12 cellular contexts compared by ENCODE assay signal in the genomic region with DNA sequence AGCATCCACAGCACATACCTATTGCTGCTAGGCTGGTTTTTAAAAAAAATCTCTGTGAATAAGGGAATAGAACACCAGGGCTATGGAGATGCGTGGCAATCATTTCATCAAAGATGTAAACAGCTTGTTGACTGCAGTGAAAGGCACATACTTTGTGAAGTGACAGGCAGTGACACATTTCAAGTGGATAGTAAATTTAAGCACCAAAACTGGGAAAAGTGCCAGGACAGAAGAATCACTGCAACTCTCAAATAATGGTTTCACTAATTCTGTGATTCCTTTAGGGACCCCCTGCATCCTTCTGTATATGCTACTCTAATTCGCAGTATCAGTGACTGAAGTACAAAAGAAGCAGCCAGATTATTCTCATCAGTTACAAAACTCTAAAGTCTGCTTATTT.
A peak's percentile ranks its signal among the peaks of the same experiment; 100 is the strongest.
DNase-seq lines count a peak whose midpoint lies in the region; ATAC-seq and TF ChIP-seq lines count a peak whose summit lies in the region.
"Had no signal": no experiment of that assay in that cellular context is flagged by ENCODE, and none has a peak within 500 bp of the region (broad histone marks: within the 10 kb centered on the region; RNA-seq: fewer than 3 reads in every experiment).

No MANE protein-coding gene starts in this region.

- H3K36me3 ChIP-seq in ACC112 (ENCODE audit: insufficient read depth, low read length) (peaks cover 71% of the 10 kb centered on the region), MG63 (peaks cover 79% of the 10 kb centered on the region)

- CTCF ChIA-PET in Calu3 (lab: Charles Lee), result no interaction called here

- peaks cover 54% of the 10 kb centered on the region for H3K4me1 ChIP-seq in ACC112 (ENCODE audit: control insufficient read depth, insufficient read depth, low read length, unreplicated experiment)

- ATAC-seq in effector memory CD8-positive, alpha-beta T cell (replicated peaks), result no peak
- ATAC-seq: CD8-positive, alpha-beta T cell had no signal

- H3K9me3 Mint-ChIP-seq in Calu3 (ENCODE audit: low read depth, unreplicated experiment), result no peaks in the 10 kb centered on the region
- no peaks in the 10 kb centered on the region for H3K9me3 Mint-ChIP-seq in effector memory CD8-positive, alpha-beta T cell
- H3K9me3 Mint-ChIP-seq: activated naive CD8-positive, alpha-beta T cell treated with anti-CD3 and anti-CD28 coated beads, Interleukin-2, amount 10 ng/mL, durations not matched to agents 7 days and 5 days; CD8-positive, alpha-beta T cell had no signal

- peaks cover 59% of the 10 kb centered on the region for H3K4me1 Mint-ChIP-seq in Calu3 (ENCODE audit: low read depth, unreplicated experiment)
- peaks cover 25 to 26% of the 10 kb centered on the region in 2 donors for H3K4me1 Mint-ChIP-seq in effector memory CD8-positive, alpha-beta T cell (ENCODE audit: low read depth in 2 of 2)

- peak overlapping the region; percentile 48 for H3K27ac Mint-ChIP-seq in Calu3 (ENCODE audit: unreplicated experiment)
- peak overlapping the region in 1 of 2 donors; percentile 90 for H3K27ac Mint-ChIP-seq in effector memory CD8-positive, alpha-beta T cell
- H3K27ac Mint-ChIP-seq: CD8-positive, alpha-beta T cell had no signal

- TF ChIP-seq CTCF in Calu3 (IDR thresholded peaks at IDR 0.05; ENCODE audit: unreplicated experiment), result no peak

- H3K27me3 ChIP-seq in ACC112 (ENCODE audit: insufficient read depth, low read length) (no peaks in the 10 kb centered on the region), MG63 (no peaks in the 10 kb centered on the region)

- intact Hi-C loops in Calu3 (cut with micrococcal nuclease; ENCODE audit: unreplicated experiment), result no loop called here

- H3K4me3 ChIP-seq in ACC112 (ENCODE audit: low read depth, low read length), result no peak overlapping the region
- no peak overlapping the region for H3K4me3 ChIP-seq in MG63

- H3K79me2 ChIP-seq in ACC112 (ENCODE audit: control insufficient read depth, insufficient read depth, low read length, unreplicated experiment), result peaks cover 66% of the 10 kb centered on the region

- H3K27ac ChIP-seq in ACC112 (ENCODE audit: low read depth, low read length), result peak overlapping the region; percentile 48

- H3K9me3 ChIP-seq in MG63, result no peaks in the 10 kb centered on the region

- no peak overlapping the region for H3K4me3 Mint-ChIP-seq in Calu3 (ENCODE audit: low read depth, unreplicated experiment)
- H3K4me3 Mint-ChIP-seq in effector memory CD8-positive, alpha-beta T cell, result no peak overlapping the region
- H3K4me3 Mint-ChIP-seq: activated naive CD8-positive, alpha-beta T cell treated with anti-CD3 and anti-CD28 coated beads, Interleukin-2, amount 10 ng/mL, durations not matched to agents 7 days and 5 days; CD8-positive, alpha-beta T cell had no signal

- no peaks in the 10 kb centered on the region for H3K27me3 Mint-ChIP-seq in Calu3 (ENCODE audit: unreplicated experiment)
- H3K27me3 Mint-ChIP-seq in effector memory CD8-positive, alpha-beta T cell, result no peaks in the 10 kb centered on the region
- H3K27me3 Mint-ChIP-seq: activated naive CD8-positive, alpha-beta T cell treated with anti-CD3 and anti-CD28 coated beads, Interleukin-2, amount 10 ng/mL, durations not matched to agents 7 days and 5 days had no signal

- BruUV-seq in Calu3 (replicated peaks; lab: Mats Ljungman, UMichigan), result no TSS peak

- no peak overlapping the region for H2AFZ ChIP-seq in ACC112 (ENCODE audit: low read length, unreplicated experiment)

- H3K36me3 Mint-ChIP-seq in Calu3 (ENCODE audit: insufficient read depth, unreplicated experiment), result peaks cover 98% of the 10 kb centered on the region
- H3K36me3 Mint-ChIP-seq in effector memory CD8-positive, alpha-beta T cell (ENCODE audit: insufficient read depth), result peaks cover 91% of the 10 kb centered on the region

- no peak for DNase-seq in Calu3
- DNase-seq in RPMI7951 (ENCODE audit: low read depth), result peak; percentile 26
- peak; percentile 0 for DNase-seq in iPS-NIHi11 (ENCODE audit: low spot score)
- no peak for DNase-seq in MG63
- DNase-seq in effector memory CD8-positive, alpha-beta T cell, result no peak
- no peak for DNase-seq in NCI-H1048 (lab: John Stamatoyannopoulos, UW)
- no peak for DNase-seq in C1 segment of cervical spinal cord (lab: John Stamatoyannopoulos, UW)
- DNase-seq: activated naive CD8-positive, alpha-beta T cell treated with anti-CD3 and anti-CD28 coated beads, Interleukin-2, amount 10 ng/mL, durations not matched to agents 7 days and 5 days; CD8-positive, alpha-beta T cell; stimulated activated CD4-positive, alpha-beta T cell treated with anti-CD3 and anti-CD28 coated beads, Interleukin-2, amount 100 ng/mL, for 48 hours; T1000 had no signal

Comparison
In these comparisons a context has a peak if more than half of its experiments do, and no peak if none do; other contexts are left out.
1. DNase-seq: peak in RPMI7951 (single experiment) and iPS-NIHi11 (single experiment); none in Calu3 (single experiment), MG63 (single experiment), effector memory CD8-positive, alpha-beta T cell (0 of 3), NCI-H1048 (single experiment) and C1 segment of cervical spinal cord (0 of 14).